10 cellular contexts compared by ENCODE assay signal in genomic region chr6:46925563-46926253, GRCh38. TPM values are rescaled to one million over a fixed set of nuclear protein-coding genes. Genes with fewer than 3 reads are reported as not detected.
DNase-seq lines count a peak whose midpoint lies in the region; ATAC-seq and TF ChIP-seq lines count a peak whose summit lies in the region.
"Had no signal": no experiment of that assay in that cellular context is flagged by ENCODE, and none has a peak within 500 bp of the region (broad histone marks: within the 10 kb centered on the region; RNA-seq: fewer than 3 reads in every experiment).

No MANE protein-coding gene starts in this region.

- no peaks in the 10 kb centered on the region for H4K20me1 ChIP-seq in hepatocyte (ENCODE audit: insufficient read depth, poor library complexity, severe bottlenecking)
- no peaks in the 10 kb centered on the region for H4K20me1 ChIP-seq in Karpas-422 (ENCODE audit: insufficient read depth, low read depth, low read length)

- in situ Hi-C loops in astrocyte of the spinal cord (cut with HindIII; ENCODE audit: low sequenced_read_pairs) = no loop called here

- H3K9ac ChIP-seq in Karpas-422 (ENCODE audit: low read length) = no peak overlapping the region

- 68% methylated on average over 6 of the region's 6 CpGs for WGBS in hepatocyte (ENCODE audit: low lambda C conversion rate, missing lambda C conversion rate)
- WGBS in suprapubic skin = 61% methylated on average over 6 of the region's 6 CpGs

- no peaks in the 10 kb centered on the region for H3K4me1 ChIP-seq in hepatocyte (ENCODE audit: insufficient read depth)
- peaks cover 4% of the 10 kb centered on the region for H3K4me1 ChIP-seq in suprapubic skin
- no peaks in the 10 kb centered on the region for H3K4me1 ChIP-seq in Karpas-422 (ENCODE audit: low read length)

- no peak for TF ChIP-seq EP300 in suprapubic skin (IDR thresholded peaks at IDR 0.05)

- H3K27ac ChIP-seq in hepatocyte = peak overlapping the region; percentile 1
- peak overlapping the region; percentile 67 for H3K27ac ChIP-seq in suprapubic skin
- H3K27ac ChIP-seq in Karpas-422 (ENCODE audit: low read length) = no peak overlapping the region

- no peak for ATAC-seq in HG03439 (IDR thresholded peaks at IDR 0.05; ENCODE audit: unreplicated experiment)

- no peak for TF ChIP-seq POLR2A in suprapubic skin (IDR thresholded peaks at IDR 0.05)

- H2AFZ ChIP-seq in hepatocyte = no peak overlapping the region
- H2AFZ ChIP-seq in Karpas-422 (ENCODE audit: low read length) = no peak overlapping the region

- TF ChIP-seq CTCF in astrocyte of the spinal cord (IDR thresholded peaks at IDR 0.05; ENCODE audit: low read depth, low read length) (no peak), hepatocyte (IDR thresholded peaks at IDR 0.05; ENCODE audit: poor library complexity) (no peak), suprapubic skin (IDR thresholded peaks at IDR 0.05) (no peak)

- H3K36me3 ChIP-seq in hepatocyte (replicated peaks; ENCODE audit: insufficient read depth, low read depth) (no peaks in the 10 kb centered on the region), suprapubic skin (no peaks in the 10 kb centered on the region), Karpas-422 (ENCODE audit: insufficient read depth, low read length) (no peaks in the 10 kb centered on the region)

- DNase-seq in HS-27A (ENCODE audit: low read depth) (peak; percentile 22), astrocyte of the spinal cord (ENCODE audit: low read depth, low spot score) (peak; percentile 60), hepatocyte (ENCODE audit: low spot score) (peak; percentile 56), suprapubic skin (ENCODE audit: low spot score in 2 of 2) (no peak), NCI-H146 treated with DMSO at 0.1 percent for 48 hours (lab: John Stamatoyannopoulos, UW; ENCODE audit: unreplicated experiment) (no peak), Karpas-422 (no peak), NCI-H2227 (lab: John Stamatoyannopoulos, UW; ENCODE audit: unreplicated experiment) (no peak)
- DNase-seq: activated CD8-positive, alpha-beta memory T cell treated with anti-CD3 and anti-CD28 coated beads, Interleukin-2, amount 50 U/mL, for 48 hours had no signal

- H3K4me3 ChIP-seq in astrocyte of the spinal cord (ENCODE audit: low read depth, low read length) (no peak overlapping the region), hepatocyte (no peak overlapping the region), suprapubic skin (no peak overlapping the region), Karpas-422 (ENCODE audit: low read length) (no peak overlapping the region)

- no peak overlapping the region for H3K4me2 ChIP-seq in hepatocyte
- H3K4me2 ChIP-seq in Karpas-422 (ENCODE audit: low read depth, low read length, poor library complexity, severe bottlenecking) = no peak overlapping the region

- no peaks in the 10 kb centered on the region for H3K9me2 ChIP-seq in hepatocyte (replicated peaks; ENCODE audit: insufficient read depth)
- H3K9me2 ChIP-seq in Karpas-422 (replicated peaks; ENCODE audit: insufficient read depth, low read length) = no peaks in the 10 kb centered on the region

- H3K9me3 ChIP-seq in hepatocyte (ENCODE audit: low read depth) (no peaks in the 10 kb centered on the region), suprapubic skin (no peaks in the 10 kb centered on the region), Karpas-422 (ENCODE audit: low read length) (no peaks in the 10 kb centered on the region)

- H3K27me3 ChIP-seq in hepatocyte = no peaks in the 10 kb centered on the region
- no peaks in the 10 kb centered on the region for H3K27me3 ChIP-seq in suprapubic skin
- 0 out of 2 replicates have a peak, but pooled peaks cover 2% of the 10 kb centered on the region for H3K27me3 ChIP-seq in Karpas-422 (ENCODE audit: low read length)

- H3K79me2 ChIP-seq in hepatocyte = no peaks in the 10 kb centered on the region
- no peaks in the 10 kb centered on the region for H3K79me2 ChIP-seq in Karpas-422 (ENCODE audit: low read length)

RNA-seq across cellular contexts. Expression of gene ADGRF5, which starts 4.0 kb away (rescaled TPM):
- total RNA-seq in hepatocyte (1.8 and 2.0 TPM in 2 replicates), suprapubic skin (10 to 100 TPM in 2 of 4 donors, 1 to 10 TPM in 2; 4.4 to 13.0 (median 8.4) TPM)
- 0.70 and 1.0 TPM in 2 replicates for polyA plus RNA-seq in hepatocyte
- total RNA-seq in Karpas-422 (2014; rRNA removed; shearing (Covaris generic); ENCODE audit: low replicate concordance) = not detected in 2 replicates
- total RNA-seq: T-helper 1 cell treated with Interleukin-12 subunit alpha and Interleukin-12 subunit beta and Interleukin-4 antibody, amounts not matched to agents 30 ng/mL and 1 ng/mL, for 36 hours had no signal

Comparison
In these comparisons a context has a peak if more than half of its experiments do, and no peak if none do; other contexts are left out.
1. DNase-seq: peak in HS-27A (single experiment), astrocyte of the spinal cord (single experiment) and hepatocyte (single experiment); none in suprapubic skin (0 of 2), NCI-H146 treated with DMSO at 0.1 percent for 48 hours (single experiment), Karpas-422 (single experiment) and NCI-H2227 (single experiment).